Comparison of ENCODE assay signal across 21 cellular contexts in genomic region chr7:54831644-54832095, GRCh38.
DNase-seq lines count a peak whose midpoint lies in the region; ATAC-seq and TF ChIP-seq lines count a peak whose summit lies in the region.
"Had no signal": no experiment of that assay in that cellular context is flagged by ENCODE, and none has a peak within 500 bp of the region (broad histone marks: within the 10 kb centered on the region; RNA-seq: fewer than 3 reads in every experiment).

No MANE protein-coding gene starts in this region.

- no peak for TF ChIP-seq POLR2A in breast epithelium (IDR thresholded peaks at IDR 0.05)

- H3K4me1 ChIP-seq in breast epithelium (no peaks in the 10 kb centered on the region), PC-9 (replicated peaks; ENCODE audit: insufficient read depth) (peaks cover 45% of the 10 kb centered on the region), foreskin keratinocyte (peaks cover 20% of the 10 kb centered on the region)
- H3K4me1 ChIP-seq: sigmoid colon had no signal

- H3K27ac ChIP-seq in breast epithelium (no peak overlapping the region), PC-9 (peak overlapping the region; percentile 94), foreskin keratinocyte (peak overlapping the region; percentile 72)
- H3K27ac ChIP-seq: neutrophil, sigmoid colon had no signal

- intact Hi-C loops in MCF 10A (cut with micrococcal nuclease), result loop anchor here (2.0 to 5.0 kb wide), 2 partner anchors 57 to 301 kb away; no protein-coding TSS in a partner anchor
- intact Hi-C loops in breast epithelium (cut with DNase I; ENCODE audit: low total_unique reads), result no loop called here
- intact Hi-C loops in PC-9 (cut with micrococcal nuclease; ENCODE audit: unreplicated experiment), result loop anchor here (1.0 to 2.0 kb wide), 10 partner anchors 43 to 725 kb away; no protein-coding TSS in a partner anchor

- BruUV-seq in MCF 10A (replicated peaks; lab: Mats Ljungman, UMichigan) (no TSS peak), PC-9 (replicated peaks; lab: Mats Ljungman, UMichigan) (no TSS peak)

- H3K4me3 Mint-ChIP-seq in MCF 10A (ENCODE audit: unreplicated experiment), result peak overlapping the region; percentile 28
- H3K4me3 Mint-ChIP-seq: activated B cell treated with CpG ODN at 0.5 μM for 24 hours, HFFc6, immature natural killer cell had no signal

- H3K27ac Mint-ChIP-seq in MCF 10A (ENCODE audit: low read depth, unreplicated experiment), result peak overlapping the region; percentile 61
- H3K27ac Mint-ChIP-seq in activated naive CD4-positive, alpha-beta T cell treated with anti-CD3 and anti-CD28 coated beads, Interleukin-2, amount 50 U/mL, for 72 hours, result no peak overlapping the region
- H3K27ac Mint-ChIP-seq: activated B cell treated with CpG ODN at 0.5 μM for 24 hours; activated T-helper 2 cell treated with anti-CD3 and anti-CD28 coated beads, Interferon-gamma antibody, Interleukin-2, Interleukin-4, amounts not matched to agents 10 μg/mL and 5 μg/mL and 100 μg/mL, durations not matched to agents 14 hours and 24 hours and 36 hours; HFFc6; immature natural killer cell had no signal

- H3K4me3 ChIP-seq in breast epithelium (no peak overlapping the region), PC-9 (peak overlapping the region; percentile 39; the same call in 1 of the 2 replicates)
- H3K4me3 ChIP-seq: sigmoid colon had no signal

- peak; percentile 96 for DNase-seq in MCF 10A (ENCODE audit: unreplicated experiment)
- no peak for DNase-seq in breast epithelium (ENCODE audit: low spot score in 2 of 2)
- DNase-seq in PC-9, result peak; percentile 86 to 100
- DNase-seq in foreskin keratinocyte, result peak; percentile 98 to 99
- no peak for DNase-seq in GM19238 (ENCODE audit: insufficient read length, low spot score)
- no peak for DNase-seq in epidermal melanocyte (ENCODE audit: insufficient read length, low spot score)
- no peak for DNase-seq in stimulated activated naive CD4-positive, alpha-beta T cell treated with Interleukin-2 at 50 U/mL for 16 hours (lab: John Stamatoyannopoulos, UW)
- no peak for DNase-seq in activated naive CD4-positive, alpha-beta T cell treated with anti-CD3 and anti-CD28 coated beads, Interleukin-2, amount 50 U/mL, for 72 hours (ENCODE audit: low spot score in 2 of 2)
- DNase-seq: activated B cell treated with CpG ODN at 0.5 μM for 24 hours; amygdala; glutamatergic neuron; HFFc6; immature natural killer cell; NCI-H1930; NCI-H526 treated with DMSO at 0.1 percent for 48 hours; sigmoid colon; stimulated activated CD4-positive, alpha-beta T cell treated with anti-CD3 and anti-CD28 coated beads, Interleukin-4, amount 100 ng/mL, for 24 hours; T-helper 1 cell had no signal

- TF ChIP-seq CTCF in MCF 10A (IDR thresholded peaks at IDR 0.05; ENCODE audit: unreplicated experiment) (no peak), breast epithelium (IDR thresholded peaks at IDR 0.05) (no peak), PC-9 (conservative IDR thresholded peaks at IDR 0.05) (no peak; the same call in none of the 2 replicates), foreskin keratinocyte (conservative IDR thresholded peaks at IDR 0.05) (no peak)

- H3F3A ChIP-seq in PC-9 (ENCODE audit: insufficient read depth, low read depth), result peaks cover 45% of the 10 kb centered on the region

- no peaks in the 10 kb centered on the region for H4K20me1 ChIP-seq in PC-9 (ENCODE audit: insufficient read depth)

- H3K27me3 Mint-ChIP-seq in MCF 10A (ENCODE audit: insufficient read depth, unreplicated experiment), result no peaks in the 10 kb centered on the region
- H3K27me3 Mint-ChIP-seq: activated B cell treated with CpG ODN at 0.5 μM for 24 hours had no signal

- no peaks in the 10 kb centered on the region for H3K9me2 ChIP-seq in PC-9 (ENCODE audit: insufficient read depth)

- H2AFZ ChIP-seq in PC-9, result no peak overlapping the region

- no peaks in the 10 kb centered on the region for H3K36me3 Mint-ChIP-seq in MCF 10A (ENCODE audit: insufficient read depth, unreplicated experiment)
- peaks cover 0 to 4% of the 10 kb centered on the region in 2 donors for H3K36me3 Mint-ChIP-seq in activated naive CD4-positive, alpha-beta T cell treated with anti-CD3 and anti-CD28 coated beads, Interleukin-2, amount 50 U/mL, for 72 hours
- H3K36me3 Mint-ChIP-seq: immature natural killer cell had no signal

- CTCF ChIA-PET in MCF 10A (lab: Yijun Ruan, JAX), result interaction anchor here (0.5 to 1.9 kb wide), 11 partner anchors 8 to 424 kb away, joined by 3 to 10 read pairs (median 3); no protein-coding TSS in a partner anchor
- CTCF ChIA-PET in PC-9 (lab: Charles Lee), result interaction anchor here (0.5 to 1.5 kb wide), 4 partner anchors 43 to 1261 kb away, joined by 3 to 10 read pairs (median 4); partner anchors contain the start of gene PHKG1

- peaks cover 21% of the 10 kb centered on the region for H3K4me1 Mint-ChIP-seq in MCF 10A (ENCODE audit: insufficient read depth, unreplicated experiment)
- H3K4me1 Mint-ChIP-seq: activated B cell treated with CpG ODN at 0.5 μM for 24 hours, immature natural killer cell had no signal

- no peaks in the 10 kb centered on the region for H3K79me2 ChIP-seq in PC-9 (ENCODE audit: low read depth)

- H3K9me3 ChIP-seq in breast epithelium (no peaks in the 10 kb centered on the region), PC-9 (ENCODE audit: insufficient read depth, low read depth) (peaks cover 33% of the 10 kb centered on the region)
- H3K9me3 ChIP-seq: Caco-2, neutrophil, sigmoid colon had no signal

- no peaks in the 10 kb centered on the region for H3K36me3 ChIP-seq in breast epithelium
- peaks cover 32% of the 10 kb centered on the region for H3K36me3 ChIP-seq in PC-9 (ENCODE audit: low read depth)
- H3K36me3 ChIP-seq: neutrophil, sigmoid colon had no signal

- peak overlapping the region; percentile 75 for H3K4me2 ChIP-seq in PC-9

- POLR2A ChIA-PET in MCF 10A (lab: Yijun Ruan, JAX) (interaction anchor here (0.7 to 3.9 kb wide), 18 partner anchors 9 to 301 kb away, joined by 3 to 41 read pairs (median 5); partner anchors contain the start of genes EGFR and SEC61G), PC-9 (lab: Charles Lee; ENCODE audit: unreplicated experiment) (interaction anchor here (0.5 to 1.4 kb wide), 11 partner anchors 25 to 670 kb away, joined by 3 to 14 read pairs (median 5); partner anchors contain the start of gene SEC61G)

- peak; percentile 97 for ATAC-seq in foreskin keratinocyte
- ATAC-seq in activated naive CD4-positive, alpha-beta T cell treated with anti-CD3 and anti-CD28 coated beads, Interleukin-2, amount 50 U/mL, for 72 hours, result no peak

- H3K9me3 Mint-ChIP-seq in MCF 10A (ENCODE audit: unreplicated experiment), result peaks cover 7% of the 10 kb centered on the region
- H3K9me3 Mint-ChIP-seq in activated naive CD4-positive, alpha-beta T cell treated with anti-CD3 and anti-CD28 coated beads, Interleukin-2, amount 50 U/mL, for 72 hours, result peaks cover 10 to 12% of the 10 kb centered on the region in 2 donors

- H3K27me3 ChIP-seq in breast epithelium (no peaks in the 10 kb centered on the region), PC-9 (ENCODE audit: insufficient read depth, low read depth) (no peaks in the 10 kb centered on the region), foreskin keratinocyte (no peaks in the 10 kb centered on the region)
- H3K27me3 ChIP-seq: neutrophil had no signal

Comparison
In these comparisons a context has a peak if more than half of its experiments do, and no peak if none do; other contexts are left out.
1. DNase-seq: peak in MCF 10A (single experiment), PC-9 (2 of 2) and foreskin keratinocyte (2 of 2); none in breast epithelium (0 of 2), GM19238 (single experiment), epidermal melanocyte (single experiment), stimulated activated naive CD4-positive, alpha-beta T cell treated with Interleukin-2 at 50 U/mL for 16 hours (single experiment) and activated naive CD4-positive, alpha-beta T cell treated with anti-CD3 and anti-CD28 coated beads, Interleukin-2, amount 50 U/mL, for 72 hours (0 of 2).
2. H3K27ac ChIP-seq: peak in PC-9 (single experiment) and foreskin keratinocyte (single experiment); none in breast epithelium (0 of 2).